ENCODE assay signal across 7 cellular contexts in the genomic region with DNA sequence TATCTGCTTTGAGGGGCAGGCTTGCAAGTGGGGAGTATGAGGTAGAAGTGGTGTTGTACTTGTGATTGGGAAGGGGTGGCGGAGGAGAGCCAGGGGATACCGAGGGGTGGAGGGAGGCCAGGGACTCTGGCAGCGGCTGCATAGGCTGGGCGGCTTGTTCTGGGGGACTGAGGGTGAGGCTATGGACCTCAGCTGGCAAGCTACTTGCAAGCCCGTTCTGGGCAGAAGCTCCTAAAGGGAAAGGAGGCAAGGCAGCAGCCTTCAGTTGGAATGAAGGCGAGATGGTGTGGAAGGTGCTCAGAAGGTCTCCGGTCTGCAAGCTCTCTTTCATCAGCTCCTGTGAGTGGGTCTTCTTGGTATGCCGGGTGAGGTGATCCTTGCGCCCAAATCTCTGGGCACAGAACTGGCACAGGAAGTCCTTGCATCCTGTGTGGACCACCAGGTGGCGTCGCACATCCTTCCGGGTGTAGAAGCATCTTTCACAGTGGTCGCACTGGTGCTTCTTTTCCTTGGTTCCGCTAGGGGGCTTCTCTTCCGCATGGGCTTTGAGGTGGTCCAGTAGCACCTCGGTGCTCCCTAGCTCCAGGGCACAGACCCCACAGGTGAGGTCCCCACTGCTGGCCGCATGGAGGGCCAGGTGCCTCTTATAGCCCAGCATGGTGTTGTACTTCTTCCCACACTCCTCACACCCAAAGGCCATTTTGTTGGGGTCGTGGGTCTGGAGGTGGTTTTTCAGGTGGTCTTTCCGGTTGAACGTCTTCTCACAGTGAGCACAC.
A peak's percentile ranks its signal among the peaks of the same experiment; 100 is the strongest.
DNase-seq lines count a peak whose midpoint lies in the region; ATAC-seq, FAIRE-seq and TF ChIP-seq lines count a peak whose summit lies in the region.

No MANE protein-coding gene starts in this region.

- ATAC-seq in HG02943 (IDR thresholded peaks at IDR 0.05; ENCODE audit: low read depth, unreplicated experiment) (peak; percentile 68), GM21423 (IDR thresholded peaks at IDR 0.05; ENCODE audit: unreplicated experiment) (no peak)

- DNase-seq in GM12892 (ENCODE audit: insufficient read length) (peak; percentile 22), NCI-H82 treated with DMSO at 0.1 percent for 48 hours (lab: John Stamatoyannopoulos, UW; ENCODE audit: unreplicated experiment) (peak; percentile 24), activated T-cell treated with anti-CD3 and anti-CD28 coated beads for 4 hours (peak; percentile 33), fibroblast of villous mesenchyme (ENCODE audit: low read depth) (peak; percentile 61), renal cortical epithelial cell (ENCODE audit: low read depth) (peak; percentile 39)

- TF ChIP-seq CTCF in fibroblast of villous mesenchyme (IDR thresholded peaks at IDR 0.05; ENCODE audit: insufficient read depth, low read depth, low read length), result peak; percentile 67

- TF ChIP-seq POLR2A in GM12892 (IDR thresholded peaks at IDR 0.05; ENCODE audit: low read depth, low read length), result no peak

- no peak overlapping the region for H3K4me3 ChIP-seq in fibroblast of villous mesenchyme (ENCODE audit: low read depth, low read length)

- peak; percentile 27 for FAIRE-seq in GM12892 (lab: Jason Lieb, UNC)
